ENCODE assay signal across 9 cellular contexts in genomic region chr2:172101008-172101706, GRCh38. TPM values are rescaled to one million over a fixed set of nuclear protein-coding genes. Genes with fewer than 3 reads are reported as not detected.
DNase-seq lines count a peak whose midpoint lies in the region; ATAC-seq and TF ChIP-seq lines count a peak whose summit lies in the region.
"Had no signal": no experiment of that assay in that cellular context is flagged by ENCODE, and none has a peak within 500 bp of the region (broad histone marks: within the 10 kb centered on the region; RNA-seq: fewer than 3 reads in every experiment).

No MANE protein-coding gene starts in this region.

- peak; percentile 21 for DNase-seq in BE2C
- peak; percentile 38 for DNase-seq in GM10266 (ENCODE audit: extremely low spot score)
- DNase-seq in activated CD8-positive, alpha-beta memory T cell treated with anti-CD3 and anti-CD28 coated beads, Interleukin-2, amount 10 ng/mL, durations not matched to agents 7 days and 5 days: no peak
- peak; percentile 39 for DNase-seq in left kidney (ENCODE audit: low read depth, low spot score)
- no peak for DNase-seq in NOMO-1 treated with DMSO at 0.1 percent for 48 hours (lab: John Stamatoyannopoulos, UW; ENCODE audit: unreplicated experiment)
- no peak for DNase-seq in HCEC 1CT
- DNase-seq in upper lobe of right lung: no peak
- DNase-seq: NCI-H1930 had no signal

- H3K36me3 Mint-ChIP-seq in activated CD8-positive, alpha-beta memory T cell treated with anti-CD3 and anti-CD28 coated beads, Interleukin-2, amount 10 ng/mL, durations not matched to agents 7 days and 5 days: peaks cover 3% of the 10 kb centered on the region

- no peaks in the 10 kb centered on the region for H3K9me3 Mint-ChIP-seq in activated CD8-positive, alpha-beta memory T cell treated with anti-CD3 and anti-CD28 coated beads, Interleukin-2, amount 10 ng/mL, durations not matched to agents 7 days and 5 days (ENCODE audit: low read depth)

- H3K4me3 ChIP-seq in BE2C (ENCODE audit: low read depth, low read length) (peak overlapping the region; percentile 35), upper lobe of right lung (no peak overlapping the region)

- intact Hi-C loops in upper lobe of right lung (cut with DNase I): no loop called here

- peak overlapping the region; percentile 14 for H3K27ac Mint-ChIP-seq in activated CD8-positive, alpha-beta memory T cell treated with anti-CD3 and anti-CD28 coated beads, Interleukin-2, amount 10 ng/mL, durations not matched to agents 7 days and 5 days

- peaks cover 75% of the 10 kb centered on the region for H3K27me3 ChIP-seq in BE2C
- H3K27me3 ChIP-seq in upper lobe of right lung: peaks cover 100% of the 10 kb centered on the region

- H3K4me3 Mint-ChIP-seq in activated CD8-positive, alpha-beta memory T cell treated with anti-CD3 and anti-CD28 coated beads, Interleukin-2, amount 10 ng/mL, durations not matched to agents 7 days and 5 days: peak overlapping the region; percentile 67

- TF ChIP-seq CTCF in BE2C (IDR thresholded peaks at IDR 0.05; ENCODE audit: low read depth, low read length) (no peak), GM10266 (IDR thresholded peaks at IDR 0.05; ENCODE audit: control insufficient read depth, insufficient read depth, low read depth, missing control alignments) (no peak), upper lobe of right lung (IDR thresholded peaks at IDR 0.05) (no peak)

- no peak overlapping the region for H3K27ac ChIP-seq in upper lobe of right lung

- H3K27me3 Mint-ChIP-seq in activated CD8-positive, alpha-beta memory T cell treated with anti-CD3 and anti-CD28 coated beads, Interleukin-2, amount 10 ng/mL, durations not matched to agents 7 days and 5 days: peaks cover 85% of the 10 kb centered on the region

- H3K36me3 ChIP-seq in BE2C (no peaks in the 10 kb centered on the region), upper lobe of right lung (no peaks in the 10 kb centered on the region)

- H3K4me1 Mint-ChIP-seq in activated CD8-positive, alpha-beta memory T cell treated with anti-CD3 and anti-CD28 coated beads, Interleukin-2, amount 10 ng/mL, durations not matched to agents 7 days and 5 days: peaks cover 53% of the 10 kb centered on the region

- CTCF ChIA-PET in activated CD8-positive, alpha-beta memory T cell treated with anti-CD3 and anti-CD28 coated beads, Interleukin-2, amount 10 ng/mL, durations not matched to agents 7 days and 5 days (lab: Charles Lee): interaction anchor here (1.9 to 7.8 kb wide), 4 partner anchors 9 to 398 kb away, joined by 11 to 142 read pairs (median 29); partner anchors contain the start of gene DLX1

- H3K9me3 ChIP-seq in BE2C (no peaks in the 10 kb centered on the region), upper lobe of right lung (no peaks in the 10 kb centered on the region)

- ATAC-seq in activated CD8-positive, alpha-beta memory T cell treated with anti-CD3 and anti-CD28 coated beads, Interleukin-2, amount 10 ng/mL, durations not matched to agents 7 days and 5 days: no peak
- ATAC-seq in HG03139 (IDR thresholded peaks at IDR 0.05; ENCODE audit: unreplicated experiment): no peak
- no peak for ATAC-seq in upper lobe of right lung

- H3K4me1 ChIP-seq in BE2C (no peaks in the 10 kb centered on the region), upper lobe of right lung (peaks cover 55% of the 10 kb centered on the region)

RNA-seq across cellular contexts. Expression of gene DLX2, which starts 1.5 kb away (rescaled TPM):
- not detected for polyA plus RNA-seq in BE2C (2012; ENCODE audit: insufficient read depth, insufficient read length, low read depth)
- total RNA-seq in activated CD8-positive, alpha-beta memory T cell treated with anti-CD3 and anti-CD28 coated beads, Interleukin-2, amount 10 ng/mL, durations not matched to agents 7 days and 5 days: under 1 TPM in 1 of 2 experiments, not detected in 1; 0.12 TPM
- total RNA-seq in upper lobe of right lung: not detected

RNA-seq across cellular contexts. Expression of gene DLX1, which starts 15.8 kb away (rescaled TPM):
- polyA plus RNA-seq in BE2C (2012; ENCODE audit: insufficient read depth, insufficient read length, low read depth): 1.4 TPM
- total RNA-seq in activated CD8-positive, alpha-beta memory T cell treated with anti-CD3 and anti-CD28 coated beads, Interleukin-2, amount 10 ng/mL, durations not matched to agents 7 days and 5 days: not detected
- not detected for total RNA-seq in upper lobe of right lung

Comparison
In these comparisons a context has a peak if more than half of its experiments do, and no peak if none do; other contexts are left out.
1. DNase-seq: peak in BE2C (single experiment), GM10266 (single experiment) and left kidney (single experiment); none in activated CD8-positive, alpha-beta memory T cell treated with anti-CD3 and anti-CD28 coated beads, Interleukin-2, amount 10 ng/mL, durations not matched to agents 7 days and 5 days (single experiment), NOMO-1 treated with DMSO at 0.1 percent for 48 hours (single experiment), HCEC 1CT (single experiment) and upper lobe of right lung (single experiment).